Comparison of ENCODE assay signal across 14 cellular contexts in the genomic region with DNA sequence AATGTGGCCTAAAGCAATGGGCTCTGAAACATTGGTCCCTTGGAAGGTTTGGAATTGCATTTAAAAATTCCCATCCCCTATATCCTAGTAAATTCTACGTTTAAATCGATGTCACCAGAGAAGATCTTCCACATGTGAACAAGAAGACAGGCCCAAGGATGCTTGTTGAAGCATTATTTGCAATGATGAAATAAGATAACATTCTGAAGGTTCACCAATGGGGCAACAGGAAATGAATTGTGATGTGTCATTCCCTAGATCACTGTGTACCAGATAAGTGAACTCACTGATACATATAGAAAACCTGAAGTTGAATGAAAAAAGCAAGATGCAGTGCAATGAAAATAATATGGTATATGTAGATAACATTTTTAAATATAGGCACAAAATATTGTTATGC.
DNase-seq lines count a peak whose midpoint lies in the region; ATAC-seq, FAIRE-seq and TF ChIP-seq lines count a peak whose summit lies in the region.
"Had no signal": no experiment of that assay in that cellular context is flagged by ENCODE, and none has a peak within 500 bp of the region (broad histone marks: within the 10 kb centered on the region; RNA-seq: fewer than 3 reads in every experiment).

No MANE protein-coding gene starts in this region.

- intact Hi-C loops in PC-9 (cut with micrococcal nuclease; ENCODE audit: unreplicated experiment) (no loop called here), endothelial cell of umbilical vein (cut with micrococcal nuclease) (loop anchor here (10.0 kb wide), 4 partner anchors 239 to 1019 kb away; a partner anchor contains a TSS), tibial artery (cut with DNase I; ENCODE audit: low total_unique reads) (no loop called here)

- no peak for TF ChIP-seq POLR2A in endothelial cell of umbilical vein (IDR thresholded peaks at IDR 0.05; ENCODE audit: low read depth, low read length)

- no peaks in the 10 kb centered on the region for H4K20me1 ChIP-seq in PC-9 (ENCODE audit: insufficient read depth)
- H4K20me1 ChIP-seq in endothelial cell of umbilical vein (replicated peaks; ENCODE audit: control insufficient read depth, extremely low read depth, insufficient read depth, low read length) = no peaks in the 10 kb centered on the region

- POLR2A ChIA-PET in PC-9 (lab: Charles Lee; ENCODE audit: unreplicated experiment) (no interaction called here), endothelial cell of umbilical vein (lab: Charles Lee) (no interaction called here)

- peaks cover 3% of the 10 kb centered on the region; the same call in 1 of the 2 replicates for H3K9me3 ChIP-seq in PC-9 (ENCODE audit: insufficient read depth, low read depth)
- no peaks in the 10 kb centered on the region for H3K9me3 ChIP-seq in endothelial cell of umbilical vein (replicated peaks; ENCODE audit: control insufficient read depth, insufficient read depth, low read length)
- no peaks in the 10 kb centered on the region for H3K9me3 ChIP-seq in tibial artery
- H3K9me3 ChIP-seq: esophagus squamous epithelium, pancreas had no signal

- no peak for TF ChIP-seq CTCF in HFFc6 (IDR thresholded peaks at IDR 0.05)
- TF ChIP-seq CTCF in PC-9 (conservative IDR thresholded peaks at IDR 0.05) = no peak
- no peak for TF ChIP-seq CTCF in endothelial cell of umbilical vein (IDR thresholded peaks at IDR 0.05; ENCODE audit: extremely low read depth in 1 of 2, insufficient read depth in 1 of 2, low read depth in 1 of 2, low read length in 2 of 2)
- no peak for TF ChIP-seq CTCF in tibial artery (IDR thresholded peaks at IDR 0.05)

- peaks cover 6% of the 10 kb centered on the region; the same call in 1 of the 2 replicates for H3K27me3 Mint-ChIP-seq in HFFc6 (ENCODE audit: insufficient read depth)
- no peaks in the 10 kb centered on the region for H3K27me3 Mint-ChIP-seq in natural killer cell treated with Interleukin-12 subunit alpha and Interleukin-12 subunit beta and Interleukin-15 and Interleukin-18, amount 100 ng/mL, for 72 hours

- H3K36me3 ChIP-seq in PC-9 (ENCODE audit: low read depth) = no peaks in the 10 kb centered on the region
- H3K36me3 ChIP-seq in endothelial cell of umbilical vein (ENCODE audit: control insufficient read depth in 2 of 2, extremely low read depth in 1 of 2, insufficient read depth in 2 of 2, low read length in 2 of 2) = no peaks in the 10 kb centered on the region
- no peaks in the 10 kb centered on the region for H3K36me3 ChIP-seq in tibial artery
- H3K36me3 ChIP-seq: esophagus squamous epithelium, pancreas had no signal

- H3K4me1 ChIP-seq in PC-9 (replicated peaks; ENCODE audit: insufficient read depth) = peaks cover 39% of the 10 kb centered on the region
- H3K4me1 ChIP-seq in endothelial cell of umbilical vein (ENCODE audit: control insufficient read depth, extremely low read depth, insufficient read depth, low read length) = peaks cover 38% of the 10 kb centered on the region
- peaks cover 0 to 5% (median under 1%) of the 10 kb centered on the region in 4 donors for H3K4me1 ChIP-seq in tibial artery
- H3K4me1 ChIP-seq: pancreas had no signal

- no TSS peak for BruUV-seq in PC-9 (replicated peaks; lab: Mats Ljungman, UMichigan)
- no TSS peak for BruUV-seq in endothelial cell of umbilical vein (replicated peaks; lab: Mats Ljungman, UMichigan)

- H3K27me3 ChIP-seq in PC-9 (ENCODE audit: insufficient read depth, low read depth) (no peaks in the 10 kb centered on the region), endothelial cell of umbilical vein (ENCODE audit: control insufficient read depth in 2 of 2, insufficient read depth in 2 of 2, low read length in 2 of 2) (no peaks in the 10 kb centered on the region), tibial artery (no peaks in the 10 kb centered on the region)
- H3K27me3 ChIP-seq: esophagus squamous epithelium, pancreas had no signal

- H3K4me2 ChIP-seq in PC-9 (peak overlapping the region; percentile 10; the same call in 1 of the 2 replicates), endothelial cell of umbilical vein (ENCODE audit: insufficient read depth, low read length) (peak overlapping the region; percentile 90)

- no peak overlapping the region for H2AFZ ChIP-seq in PC-9
- H2AFZ ChIP-seq in endothelial cell of umbilical vein (ENCODE audit: low read depth, low read length) = no peak overlapping the region

- peak; percentile 77 for FAIRE-seq in endothelial cell of umbilical vein (lab: Jason Lieb, UNC)
- FAIRE-seq: pancreas had no signal

- H3K79me2 ChIP-seq in PC-9 (ENCODE audit: low read depth) = no peaks in the 10 kb centered on the region
- no peaks in the 10 kb centered on the region for H3K79me2 ChIP-seq in endothelial cell of umbilical vein (ENCODE audit: control insufficient read depth, insufficient read depth, low read length)

- H3K9me1 ChIP-seq in endothelial cell of umbilical vein (replicated peaks; ENCODE audit: control insufficient read depth, extremely low read depth, insufficient read depth, low read length) = no peaks in the 10 kb centered on the region

- H3K4me3 ChIP-seq in PC-9 = no peak overlapping the region
- H3K4me3 ChIP-seq in endothelial cell of umbilical vein (replicated peaks in 1 of 3; ENCODE audit: insufficient read depth in 1 of 3, low read depth in 1 of 3, low read length in 3 of 3) = no peak overlapping the region
- no peak overlapping the region for H3K4me3 ChIP-seq in tibial artery
- H3K4me3 ChIP-seq: esophagus squamous epithelium, pancreas had no signal

- no peak overlapping the region for H3K4me3 Mint-ChIP-seq in HFFc6
- H3K4me3 Mint-ChIP-seq in natural killer cell treated with Interleukin-12 subunit alpha and Interleukin-12 subunit beta and Interleukin-15 and Interleukin-18, amount 100 ng/mL, for 72 hours = no peak overlapping the region
- H3K4me3 Mint-ChIP-seq: activated T-cell treated with anti-CD3 and anti-CD28 coated beads, Interleukin-2, amount 50 U/mL, for 72 hours had no signal

- dilution Hi-C loops in endothelial cell of umbilical vein (cut with MboI; ENCODE audit: extremely low pct_ligation_motif_present, low sequenced_read_pairs) = no loop called here

- H3K36me3 Mint-ChIP-seq in HFFc6 (ENCODE audit: low read depth) = no peaks in the 10 kb centered on the region
- H3K36me3 Mint-ChIP-seq in natural killer cell treated with Interleukin-12 subunit alpha and Interleukin-12 subunit beta and Interleukin-15 and Interleukin-18, amount 100 ng/mL, for 72 hours = no peaks in the 10 kb centered on the region

- no peaks in the 10 kb centered on the region for H3K9me2 ChIP-seq in PC-9 (ENCODE audit: insufficient read depth)

- H3K4me1 Mint-ChIP-seq in HFFc6 (ENCODE audit: low read depth) = peaks cover 53% of the 10 kb centered on the region; the same call in 1 of the 2 replicates
- no peaks in the 10 kb centered on the region for H3K4me1 Mint-ChIP-seq in natural killer cell treated with Interleukin-12 subunit alpha and Interleukin-12 subunit beta and Interleukin-15 and Interleukin-18, amount 100 ng/mL, for 72 hours (ENCODE audit: low read depth in 2 of 2)

- H3K9me3 Mint-ChIP-seq in HFFc6 = no peaks in the 10 kb centered on the region; the same call in 1 of the 2 replicates
- peaks cover 11% of the 10 kb centered on the region for H3K9me3 Mint-ChIP-seq in natural killer cell treated with Interleukin-12 subunit alpha and Interleukin-12 subunit beta and Interleukin-15 and Interleukin-18, amount 100 ng/mL, for 72 hours

- peak; percentile 51 for DNase-seq in HFFc6
- DNase-seq in PC-9 = peak in 1 of 2 experiments; percentile 47
- DNase-seq in endothelial cell of umbilical vein (ENCODE audit: low read depth, low spot score) = peak; percentile 64
- DNase-seq in renal cortical epithelial cell (ENCODE audit: low read depth) = peak; percentile 50
- no peak for DNase-seq in tibial artery
- DNase-seq in Kasumi-1 (lab: John Stamatoyannopoulos, UW) = no peak
- no peak for DNase-seq in natural killer cell treated with Interleukin-12 subunit alpha and Interleukin-12 subunit beta and Interleukin-15 and Interleukin-18, amount 100 ng/mL, for 72 hours (ENCODE audit: low spot score)
- DNase-seq: activated T-cell treated with anti-CD3 and anti-CD28 coated beads, Interleukin-2, amount 50 U/mL, for 72 hours; esophagus squamous epithelium; left ventricle myocardium superior; NCI-H2029; pancreas; stimulated activated CD4-positive, alpha-beta T cell treated with anti-CD3 and anti-CD28 coated beads, Interleukin-1b, Interleukin-23, amount 100 ng/mL, for 48 hours; stimulated activated naive CD8-positive, alpha-beta T cell treated with anti-CD3 and anti-CD28 coated beads, Interleukin-15, Interleukin-2, amounts not matched to agents 100 U/mL and 50 U/mL, for 24 hours had no signal

- peaks cover 21% of the 10 kb centered on the region for H3F3A ChIP-seq in PC-9 (ENCODE audit: insufficient read depth, low read depth)

- CTCF ChIA-PET in PC-9 (lab: Charles Lee) (no interaction called here), endothelial cell of umbilical vein (lab: Charles Lee) (no interaction called here)

- no peak for ATAC-seq in natural killer cell treated with Interleukin-12 subunit alpha and Interleukin-12 subunit beta and Interleukin-15 and Interleukin-18, amount 100 ng/mL, for 72 hours
- ATAC-seq: activated T-cell treated with anti-CD3 and anti-CD28 coated beads, Interleukin-2, amount 50 U/mL, for 72 hours; left ventricle myocardium superior; pancreas; stimulated activated naive CD8-positive, alpha-beta T cell treated with anti-CD3 and anti-CD28 coated beads, Interleukin-15, Interleukin-2, amounts not matched to agents 100 U/mL and 50 U/mL, for 24 hours had no signal

- H3K27ac ChIP-seq in PC-9 (peak overlapping the region; percentile 21; the same call in 1 of the 2 replicates), endothelial cell of umbilical vein (ENCODE audit: insufficient read depth, low read depth, low read length) (peak overlapping the region; percentile 93), tibial artery (no peak overlapping the region)
- H3K27ac ChIP-seq: esophagus squamous epithelium, pancreas had no signal

- H3K9ac ChIP-seq in endothelial cell of umbilical vein (replicated peaks; ENCODE audit: extremely low read depth, insufficient read depth, low read length) = no peak overlapping the region

- no peak overlapping the region for H3K27ac Mint-ChIP-seq in HFFc6
- no peak overlapping the region for H3K27ac Mint-ChIP-seq in natural killer cell treated with Interleukin-12 subunit alpha and Interleukin-12 subunit beta and Interleukin-15 and Interleukin-18, amount 100 ng/mL, for 72 hours
- H3K27ac Mint-ChIP-seq: activated T-cell treated with anti-CD3 and anti-CD28 coated beads, Interleukin-2, amount 50 U/mL, for 72 hours had no signal

TF ChIP-seq in endothelial cell of umbilical vein, 7 proteins besides CTCF, POLR2A, EP300 and RAD21 (continues in another document):
- TF ChIP-seq JUN (IDR thresholded peaks at IDR 0.05; ENCODE audit: borderline replicate concordance, insufficient read depth, insufficient read length, low read depth) (peak; percentile 65), GATA2 (IDR thresholded peaks at IDR 0.05; ENCODE audit: insufficient read depth, insufficient read length, low read depth, low read length) (peak; percentile 84), MYC (IDR thresholded peaks at IDR 0.05; ENCODE audit: low read depth, low read length) (no peak), POLR2AphosphoS5 (IDR thresholded peaks at IDR 0.05; ENCODE audit: insufficient read depth, low read depth, low read length) (peak; percentile 62)

Comparison
In these comparisons a context has a peak if more than half of its experiments do, and no peak if none do; other contexts are left out.
1. DNase-seq: peak in HFFc6 (single experiment), endothelial cell of umbilical vein (single experiment) and renal cortical epithelial cell (single experiment); none in tibial artery (0 of 2), Kasumi-1 (0 of 2) and natural killer cell treated with Interleukin-12 subunit alpha and Interleukin-12 subunit beta and Interleukin-15 and Interleukin-18, amount 100 ng/mL, for 72 hours (single experiment).
2. H3K27ac ChIP-seq: peak in PC-9 (single experiment) and endothelial cell of umbilical vein (single experiment); none in tibial artery (0 of 2).